27 cellular contexts compared by ENCODE assay signal in the genomic region with DNA sequence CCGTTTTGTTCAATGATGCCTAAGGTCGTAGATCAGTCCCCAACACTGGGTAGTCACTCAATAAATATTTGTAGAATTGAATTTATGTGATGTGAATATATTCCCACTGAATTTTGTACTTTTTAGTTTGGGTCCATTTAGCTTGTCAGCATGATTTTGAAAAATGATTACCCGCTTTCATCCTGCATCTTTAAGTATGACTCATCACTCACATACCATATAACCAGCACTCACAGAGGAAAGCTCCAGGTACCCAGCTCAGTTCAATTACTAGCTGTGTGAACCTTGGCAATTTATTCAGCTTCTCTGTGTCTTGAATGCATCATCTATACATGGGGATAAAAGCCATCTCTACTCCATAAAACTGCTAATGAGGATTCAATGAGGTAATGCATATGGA. TPM values are rescaled to one million over a fixed set of nuclear protein-coding genes. Genes with fewer than 3 reads are reported as not detected.
DNase-seq lines count a peak whose midpoint lies in the region; TF ChIP-seq lines count a peak whose summit lies in the region.
"Had no signal": no experiment of that assay in that cellular context is flagged by ENCODE, and none has a peak within 500 bp of the region (broad histone marks: within the 10 kb centered on the region; RNA-seq: fewer than 3 reads in every experiment).

No MANE protein-coding gene starts in this region.

- H3K4me3 ChIP-seq in foreskin fibroblast (ENCODE audit: low read depth in 1 of 2, low read length in 2 of 2) = no peak overlapping the region
- H3K4me3 ChIP-seq: esophagus muscularis mucosa, gastroesophageal sphincter, testis, uterus had no signal

- peak; percentile 6 for DNase-seq in EH (ENCODE audit: low read depth)
- DNase-seq in HT1080 (ENCODE audit: low read depth) = peak; percentile 58
- DNase-seq in SW480 (ENCODE audit: low spot score) = peak; percentile 54
- DNase-seq in iris pigment epithelial cell (ENCODE audit: low read depth) = peak; percentile 44
- DNase-seq in NCI-H1417 (lab: John Stamatoyannopoulos, UW) = no peak
- no peak for DNase-seq in foreskin fibroblast
- DNase-seq in activated CD8-positive, alpha-beta memory T cell treated with anti-CD3 and anti-CD28 coated beads, Interleukin-2, amount 50 U/mL, for 4 hours = no peak
- no peak for DNase-seq in HEK293T (ENCODE audit: extremely low spot score)
- DNase-seq: activated CD4-positive, alpha-beta T cell treated with anti-CD3 and anti-CD28 coated beads, Interleukin-2, amount 50 U/mL, for 48 hours; activated CD4-positive, CD25-positive, alpha-beta regulatory T cell; activated naive CD4-positive, alpha-beta T cell treated with anti-CD3 and anti-CD28 coated beads, Interleukin-2, amount 10 ng/mL, durations not matched to agents 7 days and 5 days; amygdala; cortex of kidney; effector memory CD8-positive, alpha-beta T cell; KG1; left ventricle myocardium superior; naive thymus-derived CD8-positive, alpha-beta T cell; NCI-H1436 treated with DMSO at 0.1 percent for 48 hours; NCI-H510A treated with DMSO at 0.1 percent for 48 hours; occipital lobe; SIG-M5; stimulated activated naive CD8-positive, alpha-beta T cell treated with anti-CD3 and anti-CD28 coated beads, Interleukin-15, Interleukin-2, amounts not matched to agents 100 U/mL and 50 U/mL, for 24 hours; T-cell; testis; uterus had no signal

- POLR2A ChIA-PET in HEK293T (lab: Yijun Ruan, JAX) = interaction anchor here (1.7 kb wide), 1 partner anchor 76 kb away, joined by 3 read pairs; a partner anchor contains a TSS

- CTCF ChIA-PET in HEK293T (lab: Yijun Ruan, JAX) = no interaction called here

- TF ChIP-seq CTCF in foreskin fibroblast (IDR thresholded peaks at IDR 0.05; ENCODE audit: low read depth, low read length) = no peak

TF ChIP-seq in HEK293T, 16 proteins besides CTCF, POLR2A, EP300 and RAD21:
- no peak for TF ChIP-seq NFRKB (IDR thresholded peaks at IDR 0.05)
- no peak for TF ChIP-seq ARNT (IDR thresholded peaks at IDR 0.05)
- TF ChIP-seq CTBP1 (IDR thresholded peaks at IDR 0.05; ENCODE audit: borderline replicate concordance) = no peak
- no peak for TF ChIP-seq TARDBP (IDR thresholded peaks at IDR 0.05)
- TF ChIP-seq FOXA1 (IDR thresholded peaks at IDR 0.05) = no peak
- TF ChIP-seq BHLHE40 (IDR thresholded peaks at IDR 0.05; ENCODE audit: borderline replicate concordance) = no peak
- TF ChIP-seq ELF4 (IDR thresholded peaks at IDR 0.05) = no peak
- TF ChIP-seq FOXK2 (IDR thresholded peaks at IDR 0.05) = no peak
- no peak for TF ChIP-seq FOXM1 (IDR thresholded peaks at IDR 0.05; ENCODE audit: borderline replicate concordance)
- TF ChIP-seq SUZ12 (IDR thresholded peaks at IDR 0.05) = no peak
- TF ChIP-seq, protein P1, sequence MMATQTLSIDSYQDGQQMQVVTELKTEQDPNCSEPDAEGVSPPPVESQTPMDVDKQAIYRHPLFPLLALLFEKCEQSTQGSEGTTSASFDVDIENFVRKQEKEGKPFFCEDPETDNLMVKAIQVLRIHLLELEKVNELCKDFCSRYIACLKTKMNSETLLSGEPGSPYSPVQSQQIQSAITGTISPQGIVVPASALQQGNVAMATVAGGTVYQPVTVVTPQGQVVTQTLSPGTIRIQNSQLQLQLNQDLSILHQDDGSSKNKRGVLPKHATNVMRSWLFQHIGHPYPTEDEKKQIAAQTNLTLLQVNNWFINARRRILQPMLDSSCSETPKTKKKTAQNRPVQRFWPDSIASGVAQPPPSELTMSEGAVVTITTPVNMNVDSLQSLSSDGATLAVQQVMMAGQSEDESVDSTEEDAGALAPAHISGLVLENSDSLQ (IDR thresholded peaks at IDR 0.05) = no peak
- no peak for TF ChIP-seq L3MBTL2 (conservative IDR thresholded peaks at IDR 0.05)
- TF ChIP-seq LEF1 (IDR thresholded peaks at IDR 0.05; ENCODE audit: borderline replicate concordance) = no peak
- no peak for TF ChIP-seq ZNF384 (IDR thresholded peaks at IDR 0.05)
- no peak for TF ChIP-seq SP1 (IDR thresholded peaks at IDR 0.05)
- TF ChIP-seq HDGF (IDR thresholded peaks at IDR 0.05; ENCODE audit: borderline replicate concordance) = no peak

RNA-seq across cellular contexts. Expression of a gene that starts 2.2 kb away (rescaled TPM):
- 12.0 and 17.7 TPM in 2 replicates for total RNA-seq in HT1080 (2014; rRNA removed; shearing (Covaris generic))
- 26.3 and 27.3 TPM in 2 replicates for polyA plus RNA-seq in HT1080 (2015; cell fraction: cytosol; rRNA removed)
- 9.4 and 12.6 TPM in 2 replicates for polyA plus RNA-seq in HT1080 (2015; cell fraction: nucleus; rRNA removed)

Comparison
In these comparisons a context has a peak if more than half of its experiments do, and no peak if none do; other contexts are left out.
1. DNase-seq: peak in EH (single experiment), HT1080 (single experiment), SW480 (single experiment) and iris pigment epithelial cell (single experiment); none in NCI-H1417 (0 of 3), foreskin fibroblast (0 of 2), activated CD8-positive, alpha-beta memory T cell treated with anti-CD3 and anti-CD28 coated beads, Interleukin-2, amount 50 U/mL, for 4 hours (single experiment) and HEK293T (single experiment).